Comparison of ENCODE assay signal across 2 cellular contexts in the genomic region with DNA sequence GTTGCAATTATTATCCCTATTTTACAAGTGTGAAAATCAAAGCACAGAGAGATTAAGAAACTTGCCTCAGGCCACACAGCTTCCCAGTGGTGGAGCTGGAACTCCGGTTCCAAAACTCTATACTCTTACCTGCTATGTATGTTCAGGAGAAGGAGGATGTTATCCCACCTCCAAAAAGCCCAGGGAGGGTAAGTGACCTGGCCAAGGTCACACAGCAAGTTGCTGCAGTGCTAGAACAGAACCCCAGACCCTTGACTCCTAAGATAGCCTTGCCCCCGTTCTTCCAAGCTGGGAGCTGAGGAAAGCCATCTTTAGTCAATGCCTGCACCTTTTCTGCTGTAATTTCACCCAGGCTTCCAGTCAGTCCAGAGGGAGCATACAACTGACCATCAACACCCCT.
TF ChIP-seq lines count a peak whose summit lies in the region.

No MANE protein-coding gene starts in this region.

TF ChIP-seq in A549, 52 proteins besides CTCF, POLR2A, EP300 and RAD21 (continued from another document):
- TF ChIP-seq, protein P1, sequence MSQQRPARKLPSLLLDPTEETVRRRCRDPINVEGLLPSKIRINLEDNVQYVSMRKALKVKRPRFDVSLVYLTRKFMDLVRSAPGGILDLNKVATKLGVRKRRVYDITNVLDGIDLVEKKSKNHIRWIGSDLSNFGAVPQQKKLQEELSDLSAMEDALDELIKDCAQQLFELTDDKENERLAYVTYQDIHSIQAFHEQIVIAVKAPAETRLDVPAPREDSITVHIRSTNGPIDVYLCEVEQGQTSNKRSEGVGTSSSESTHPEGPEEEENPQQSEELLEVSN (IDR thresholded peaks at IDR 0.05; ENCODE audit: borderline replicate concordance, low read depth) = no peak
- TF ChIP-seq ZC3H11A (IDR thresholded peaks at IDR 0.05) = no peak

TF ChIP-seq in K562, 482 proteins besides CTCF, POLR2A, EP300 and RAD21 (continued from another document):
- no peak for TF ChIP-seq TFAP4 (CRISPR knock-in tag; IDR thresholded peaks at IDR 0.05; ENCODE audit: borderline replicate concordance)
- no peak for TF ChIP-seq TSHZ1 (CRISPR knock-in tag; IDR thresholded peaks at IDR 0.05)
- TF ChIP-seq RBM25 (IDR thresholded peaks at IDR 0.05; ENCODE audit: low read depth, low read length, severe bottlenecking) = peak; percentile 72
- TF ChIP-seq ARNT (IDR thresholded peaks at IDR 0.05) = no peak
- no peak for TF ChIP-seq RBM39 (optimal IDR thresholded peaks at IDR 0.05; ENCODE audit: low read depth, low read length)
- no peak for TF ChIP-seq STAG1 (CRISPR knock-in tag; IDR thresholded peaks at IDR 0.05; ENCODE audit: borderline replicate concordance)
- TF ChIP-seq IRF9 (tag; IDR thresholded peaks at IDR 0.05) = no peak
- no peak for TF ChIP-seq KLF1 (tag; IDR thresholded peaks at IDR 0.05)
- TF ChIP-seq ZNF121 (CRISPR knock-in tag; conservative IDR thresholded peaks at IDR 0.05) = 0 out of 2 replicates have a peak, but pooled peaks have one; percentile 15
- no peak for TF ChIP-seq NCOA1 (IDR thresholded peaks at IDR 0.05; ENCODE audit: low read depth)
